2 cellular contexts compared by ENCODE assay signal in genomic region chr6:163965426-163966348, GRCh38.
TF ChIP-seq lines count a peak whose summit lies in the region.

No MANE protein-coding gene starts in this region.

TF ChIP-seq in HepG2, 621 proteins besides CTCF, POLR2A, EP300 and RAD21 (continued from another document):
- no peak for TF ChIP-seq ZNF713 (CRISPR knock-in tag; IDR thresholded peaks at IDR 0.05)
- TF ChIP-seq KDM5B (CRISPR knock-in tag; IDR thresholded peaks at IDR 0.05; ENCODE audit: borderline replicate concordance) = no peak
- TF ChIP-seq ZBTB43 (CRISPR knock-in tag; conservative IDR thresholded peaks at IDR 0.05) = no peak
- no peak for TF ChIP-seq ZNF790 (CRISPR knock-in tag; IDR thresholded peaks at IDR 0.05; ENCODE audit: borderline replicate concordance)
- TF ChIP-seq, protein P1, sequence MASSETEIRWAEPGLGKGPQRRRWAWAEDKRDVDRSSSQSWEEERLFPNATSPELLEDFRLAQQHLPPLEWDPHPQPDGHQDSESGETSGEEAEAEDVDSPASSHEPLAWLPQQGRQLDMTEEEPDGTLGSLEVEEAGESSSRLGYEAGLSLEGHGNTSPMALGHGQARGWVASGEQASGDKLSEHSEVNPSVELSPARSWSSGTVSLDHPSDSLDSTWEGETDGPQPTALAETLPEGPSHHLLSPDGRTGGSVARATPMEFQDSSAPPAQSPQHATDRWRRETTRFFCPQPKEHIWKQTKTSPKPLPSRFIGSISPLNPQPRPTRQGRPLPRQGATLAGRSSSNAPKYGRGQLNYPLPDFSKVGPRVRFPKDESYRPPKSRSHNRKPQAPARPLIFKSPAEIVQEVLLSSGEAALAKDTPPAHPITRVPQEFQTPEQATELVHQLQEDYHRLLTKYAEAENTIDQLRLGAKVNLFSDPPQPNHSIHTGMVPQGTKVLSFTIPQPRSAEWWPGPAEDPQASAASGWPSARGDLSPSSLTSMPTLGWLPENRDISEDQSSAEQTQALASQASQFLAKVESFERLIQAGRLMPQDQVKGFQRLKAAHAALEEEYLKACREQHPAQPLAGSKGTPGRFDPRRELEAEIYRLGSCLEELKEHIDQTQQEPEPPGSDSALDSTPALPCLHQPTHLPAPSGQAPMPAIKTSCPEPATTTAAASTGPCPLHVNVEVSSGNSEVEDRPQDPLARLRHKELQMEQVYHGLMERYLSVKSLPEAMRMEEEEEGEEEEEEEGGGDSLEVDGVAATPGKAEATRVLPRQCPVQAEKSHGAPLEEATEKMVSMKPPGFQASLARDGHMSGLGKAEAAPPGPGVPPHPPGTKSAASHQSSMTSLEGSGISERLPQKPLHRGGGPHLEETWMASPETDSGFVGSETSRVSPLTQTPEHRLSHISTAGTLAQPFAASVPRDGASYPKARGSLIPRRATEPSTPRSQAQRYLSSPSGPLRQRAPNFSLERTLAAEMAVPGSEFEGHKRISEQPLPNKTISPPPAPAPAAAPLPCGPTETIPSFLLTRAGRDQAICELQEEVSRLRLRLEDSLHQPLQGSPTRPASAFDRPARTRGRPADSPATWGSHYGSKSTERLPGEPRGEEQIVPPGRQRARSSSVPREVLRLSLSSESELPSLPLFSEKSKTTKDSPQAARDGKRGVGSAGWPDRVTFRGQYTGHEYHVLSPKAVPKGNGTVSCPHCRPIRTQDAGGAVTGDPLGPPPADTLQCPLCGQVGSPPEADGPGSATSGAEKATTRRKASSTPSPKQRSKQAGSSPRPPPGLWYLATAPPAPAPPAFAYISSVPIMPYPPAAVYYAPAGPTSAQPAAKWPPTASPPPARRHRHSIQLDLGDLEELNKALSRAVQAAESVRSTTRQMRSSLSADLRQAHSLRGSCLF (CRISPR knock-in tag; IDR thresholded peaks at IDR 0.05; ENCODE audit: borderline replicate concordance) = no peak
- TF ChIP-seq DZIP1 (CRISPR knock-in tag; IDR thresholded peaks at IDR 0.05) = no peak
- TF ChIP-seq U2AF2 (IDR thresholded peaks at IDR 0.05; ENCODE audit: low read depth, low read length) = no peak
- TF ChIP-seq MTA1 (CRISPR knock-in tag; IDR thresholded peaks at IDR 0.05; ENCODE audit: borderline replicate concordance) = no peak
- no peak for TF ChIP-seq NFE2L2 (IDR thresholded peaks at IDR 0.05; ENCODE audit: low read length)
- TF ChIP-seq LCORL (IDR thresholded peaks at IDR 0.05) = no peak
- no peak for TF ChIP-seq LCORL (CRISPR knock-in tag; IDR thresholded peaks at IDR 0.05)
- no peak for TF ChIP-seq ZNF460 (CRISPR knock-in tag; IDR thresholded peaks at IDR 0.05; ENCODE audit: borderline replicate concordance)

TF ChIP-seq in endothelial cell of umbilical vein, 7 proteins besides CTCF, POLR2A, EP300 and RAD21 (continued from another document):
- no peak for TF ChIP-seq MYC (IDR thresholded peaks at IDR 0.05; ENCODE audit: low read depth, low read length)
- no peak for TF ChIP-seq GATA2 (IDR thresholded peaks at IDR 0.05; ENCODE audit: insufficient read depth, insufficient read length, low read depth, low read length)
- no peak for TF ChIP-seq JUN (IDR thresholded peaks at IDR 0.05; ENCODE audit: borderline replicate concordance, insufficient read depth, insufficient read length, low read depth)
- TF ChIP-seq FOS (IDR thresholded peaks at IDR 0.05; ENCODE audit: borderline replicate concordance, insufficient read depth, low read length) = no peak
TF ChIP-seq in endothelial cell of umbilical vein: peak in this region for 0.
